Comparison of ENCODE assay signal across 8 cellular contexts in the genomic region with DNA sequence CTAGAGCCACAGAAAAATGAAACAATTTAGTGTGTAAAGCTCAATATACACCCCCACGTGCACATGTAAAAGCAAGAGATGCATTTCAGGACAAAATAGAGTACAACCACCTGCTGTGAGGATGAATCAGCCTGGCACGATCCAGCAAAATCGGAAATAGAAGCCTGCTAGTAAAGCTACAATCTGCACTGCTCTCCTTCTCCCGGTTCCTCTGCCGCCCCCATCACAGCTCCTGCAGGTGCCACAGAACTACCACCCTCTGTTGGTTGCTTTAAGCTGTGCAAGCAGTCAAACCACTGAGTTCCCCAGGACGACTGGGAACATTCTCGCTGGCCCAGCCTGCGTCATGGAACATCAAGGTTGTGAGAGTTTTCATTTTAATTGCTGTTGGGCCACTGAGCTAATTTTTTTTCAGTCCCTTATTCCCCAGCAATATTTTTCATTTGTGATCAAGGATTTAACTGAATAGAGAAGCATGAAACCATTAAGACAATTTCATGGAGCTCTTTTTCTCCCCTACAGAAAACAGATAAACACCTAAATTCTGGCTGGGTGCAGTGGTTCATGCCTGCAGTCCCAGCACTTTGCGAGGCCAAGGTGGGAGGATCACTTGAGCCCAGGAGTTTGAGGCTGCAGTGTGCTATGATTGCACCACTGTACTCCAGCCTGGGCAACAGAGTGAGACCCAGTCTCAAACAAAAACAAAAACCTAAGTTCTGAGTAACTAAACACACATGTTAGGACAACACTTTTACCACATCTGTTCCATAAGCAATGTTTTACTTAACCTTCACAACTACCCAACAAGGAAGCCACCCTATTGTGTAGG. TPM values are rescaled to one million over a fixed set of nuclear protein-coding genes. Genes with fewer than 3 reads are reported as not detected.
DNase-seq lines count a peak whose midpoint lies in the region; ATAC-seq and TF ChIP-seq lines count a peak whose summit lies in the region.

No MANE protein-coding gene starts in this region.

- 24 to 31% methylated on average over 9 of the region's 9 CpGs for WGBS in ectodermal cell, 2 experiments
- WGBS in stomach, 5 donors, result 15 to 22% (median 19%) methylated on average over 9 of the region's 9 CpGs

- no peak for ATAC-seq in GM21825 (IDR thresholded peaks at IDR 0.05; ENCODE audit: unreplicated experiment)

- DNase-seq in AG20443 (ENCODE audit: low spot score) (peak; percentile 59), H4 (ENCODE audit: low spot score) (peak; percentile 33), NCI-H345 (lab: John Stamatoyannopoulos, UW) (peak; percentile 86), midbrain (lab: John Stamatoyannopoulos, UW) (peak; percentile 82), stomach (peak; percentile 40)
- peak; percentile 21 to 24 for DNase-seq in activated CD4-positive, alpha-beta T cell treated with anti-CD3 and anti-CD28 coated beads for 24 hours (ENCODE audit: low read depth in 2 of 2)

- TF ChIP-seq EP300 in stomach (IDR thresholded peaks at IDR 0.05), result no peak

- H3K27me3 ChIP-seq in ectodermal cell (ENCODE audit: control insufficient read depth, insufficient read depth, low read length, poor library complexity, severe bottlenecking), result no peaks in the 10 kb centered on the region
- H3K27me3 ChIP-seq in stomach, result peaks cover 0 to 24% (median 0%) of the 10 kb centered on the region in 3 donors

- peaks cover 1% of the 10 kb centered on the region for H3K36me3 ChIP-seq in ectodermal cell (ENCODE audit: control insufficient read depth, insufficient read depth, low read length)
- no peaks in the 10 kb centered on the region for H3K36me3 ChIP-seq in stomach

- H3K9me3 ChIP-seq in ectodermal cell (ENCODE audit: control insufficient read depth, low read length), result no peaks in the 10 kb centered on the region
- no peaks in the 10 kb centered on the region for H3K9me3 ChIP-seq in stomach

- H3K27ac ChIP-seq in ectodermal cell (ENCODE audit: insufficient read depth, low read depth, low read length, poor library complexity, severe bottlenecking) (peak overlapping the region; percentile 68), stomach (no peak overlapping the region)

- no peak overlapping the region for H3K4me3 ChIP-seq in ectodermal cell (ENCODE audit: insufficient read depth, low read depth, low read length)
- H3K4me3 ChIP-seq in stomach, result no peak overlapping the region

- intact Hi-C loops in stomach (cut with DNase I; ENCODE audit: low total_unique reads), result no loop called here

- H3K4me1 ChIP-seq in ectodermal cell (ENCODE audit: control insufficient read depth, insufficient read depth, low read length), result peaks cover 24% of the 10 kb centered on the region
- H3K4me1 ChIP-seq in stomach, result peaks cover 0 to 5% (median 0%) of the 10 kb centered on the region in 4 donors

- TF ChIP-seq CTCF in stomach (IDR thresholded peaks at IDR 0.05), result peak in 4 of 7 experiments; percentile 11 to 46 (median 34)

- no peak for TF ChIP-seq POLR2A in stomach (IDR thresholded peaks at IDR 0.05)

RNA-seq across cellular contexts. Expression of gene MAPRE3, which starts 47.6 kb away (rescaled TPM):
- total RNA-seq in H4 (2014; rRNA removed; shearing (Covaris generic)), result 2.7 and 4.0 TPM in 2 replicates
- polyA plus RNA-seq in ectodermal cell (2013, experiment 1 of 4), result 18.6 TPM
- 17.7 TPM for polyA plus RNA-seq in ectodermal cell (2013, experiment 2 of 4)
- 18.3 TPM for polyA plus RNA-seq in ectodermal cell (2013, experiment 3 of 4)
- polyA plus RNA-seq in ectodermal cell (2013, experiment 4 of 4), result 22.9 TPM
- total RNA-seq in stomach, result 10 to 100 TPM in 2 of 5 donors, 1 to 10 TPM in 3; 7.0 to 19.9 (median 9.9) TPM
- 10 to 100 TPM; 12.3 to 24.1 (median 14.8) TPM for polyA plus RNA-seq in stomach

Comparison
In these comparisons a context has a peak if more than half of its experiments do, and no peak if none do; other contexts are left out.
1. DNase-seq: peak in every context shown above with its lines; median percentile 86 in NCI-H345; 82 in midbrain; 59 in AG20443; 40 in stomach; 33 in H4; 22 in activated CD4-positive, alpha-beta T cell treated with anti-CD3 and anti-CD28 coated beads for 24 hours.